Comparison of ENCODE assay signal across 5 cellular contexts in the genomic region with DNA sequence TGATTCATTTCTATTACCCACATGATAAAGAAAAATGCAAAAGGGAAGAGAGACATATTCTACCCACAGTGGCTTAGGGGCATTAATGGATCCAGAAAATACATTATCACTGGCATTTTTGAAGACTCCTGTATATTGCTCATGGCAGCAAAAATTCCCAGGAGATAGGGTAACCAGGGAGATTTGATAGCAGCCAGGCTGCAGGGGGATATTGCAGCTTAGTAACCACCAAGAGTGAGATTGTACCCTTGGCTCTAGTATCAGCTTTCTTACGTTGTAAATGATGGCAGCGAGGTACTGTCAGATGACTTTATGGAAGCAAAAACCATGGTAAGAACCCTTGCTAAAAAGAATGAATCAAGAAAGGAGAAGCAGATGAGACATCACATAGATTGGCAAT. TPM values are rescaled to one million over a fixed set of nuclear protein-coding genes. Genes with fewer than 3 reads are reported as not detected.
"Had no signal": no experiment of that assay in that cellular context is flagged by ENCODE, and none has a peak within 500 bp of the region (broad histone marks: within the 10 kb centered on the region; RNA-seq: fewer than 3 reads in every experiment).

No MANE protein-coding gene starts in this region.

- DNase-seq: GM23248, H9, HCEC 1CT had no signal

- H3K4me3 ChIP-seq: GM23248 had no signal

- ATAC-seq: HepG2 had no signal

- H3K9ac ChIP-seq: GM23248 had no signal

- H3K27ac ChIP-seq: GM23248, HL-60 had no signal

- H2AFZ ChIP-seq: GM23248 had no signal

RNA-seq across cellular contexts. Expression of a gene that starts 19.8 kb away (rescaled TPM):
- total RNA-seq: GM23248 had no signal
- polyA plus RNA-seq: GM23248 had no signal
